Comparison of ENCODE assay signal across 1 cellular context in the genomic region with DNA sequence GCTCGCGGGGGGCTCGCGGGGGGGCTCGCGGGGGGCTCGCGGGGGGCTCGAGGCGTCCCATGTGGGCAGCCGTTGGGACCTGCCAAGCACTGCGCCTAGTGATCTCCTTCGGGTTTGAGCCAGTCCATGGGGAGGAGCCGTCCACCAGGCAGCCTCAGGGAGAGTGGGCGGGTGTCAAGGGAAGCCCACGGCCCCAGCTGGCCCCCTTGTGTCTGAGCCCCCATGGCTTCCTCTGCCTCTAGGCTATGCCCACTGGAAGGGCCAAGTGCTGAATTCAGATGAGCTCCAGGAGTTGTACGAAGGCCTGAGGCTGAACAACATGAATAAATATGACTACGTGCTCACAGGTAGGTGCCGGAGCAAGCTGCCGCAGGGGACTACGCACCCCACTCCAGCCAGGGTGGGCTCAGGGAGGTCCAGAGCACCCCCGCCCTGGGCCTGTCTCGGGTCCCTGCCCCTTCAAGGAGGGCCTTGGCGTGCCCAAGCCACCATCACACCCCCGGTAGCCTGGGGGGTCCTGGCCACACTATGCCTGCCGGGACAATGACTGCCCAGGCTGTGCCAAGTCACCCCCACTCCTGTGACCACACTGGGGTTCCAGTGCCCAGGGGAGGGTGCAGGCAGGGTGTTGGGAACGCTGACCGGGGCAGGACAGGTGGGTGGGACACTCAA.
TF ChIP-seq lines count a peak whose summit lies in the region.

No MANE protein-coding gene starts in this region.

TF ChIP-seq in H1, 55 proteins besides CTCF, POLR2A, EP300 and RAD21:
- TF ChIP-seq POLR2AphosphoS5 (IDR thresholded peaks at IDR 0.05; ENCODE audit: low read depth, low read length) (no peak), EGR1 (IDR thresholded peaks at IDR 0.05; ENCODE audit: borderline replicate concordance, low read depth, low read length) (peak; percentile 10; the same call in 1 of the 2 replicates)
